In the genomic region with DNA sequence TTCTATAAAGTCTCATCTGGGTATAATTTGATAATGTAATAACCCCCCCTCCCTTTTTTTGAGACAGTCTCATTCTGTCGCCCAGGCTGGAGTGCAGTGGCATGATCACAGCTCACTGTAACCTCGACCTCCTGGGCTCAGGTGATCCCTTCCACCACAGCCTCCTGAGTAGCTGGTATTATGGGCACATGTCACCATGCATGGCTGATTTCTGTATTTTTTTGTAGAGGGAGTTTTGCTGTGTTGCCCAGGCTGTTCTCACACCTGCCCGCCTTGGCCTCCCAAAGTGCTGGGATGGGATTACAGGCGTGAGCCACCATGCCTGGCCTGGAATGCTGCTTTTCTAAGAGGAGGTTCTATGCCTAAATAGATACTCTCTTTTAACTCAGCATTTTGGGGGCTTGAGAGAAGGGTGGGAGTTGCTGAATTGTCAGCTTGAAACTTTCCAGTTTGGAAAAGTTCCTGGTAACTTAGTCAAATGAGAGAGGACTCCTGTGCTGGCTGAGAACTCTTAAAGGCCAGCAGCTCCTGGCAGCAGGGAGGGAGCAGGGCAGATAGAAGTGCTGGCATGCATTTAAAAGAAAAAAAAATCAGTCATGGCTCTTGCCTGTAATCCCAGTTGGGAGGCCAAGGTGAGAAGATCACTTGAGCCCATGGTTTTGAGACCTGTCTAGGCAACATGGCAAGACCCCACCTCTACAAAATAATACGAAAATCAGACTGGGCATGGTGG, we compare ENCODE assay signal across 15 cellular contexts. TPM values are rescaled to one million over a fixed set of nuclear protein-coding genes. Genes with fewer than 3 reads are reported as not detected.
DNase-seq lines count a peak whose midpoint lies in the region; ATAC-seq, FAIRE-seq and TF ChIP-seq lines count a peak whose summit lies in the region.
"Had no signal": no experiment of that assay in that cellular context is flagged by ENCODE, and none has a peak within 500 bp of the region (broad histone marks: within the 10 kb centered on the region; RNA-seq: fewer than 3 reads in every experiment).

No MANE protein-coding gene starts in this region.

- no peak overlapping the region for H3K4me3 Mint-ChIP-seq in activated naive CD4-positive, alpha-beta T cell treated with anti-CD3 and anti-CD28 coated beads for 36 hours

- ATAC-seq in body of pancreas = no peak
- ATAC-seq: HCT116 had no signal

- no peaks in the 10 kb centered on the region for H3K27me3 Mint-ChIP-seq in activated naive CD4-positive, alpha-beta T cell treated with anti-CD3 and anti-CD28 coated beads for 36 hours (ENCODE audit: low read depth)

- H3K9me3 ChIP-seq in kidney (ENCODE audit: control insufficient read depth in 1 of 2, low read length in 2 of 2) = no peaks in the 10 kb centered on the region
- H3K9me3 ChIP-seq in stomach = no peaks in the 10 kb centered on the region
- H3K9me3 ChIP-seq in body of pancreas = no peaks in the 10 kb centered on the region

- H3K27ac ChIP-seq in VCaP = peak overlapping the region; percentile 62
- H3K27ac ChIP-seq in kidney (ENCODE audit: low read depth in 2 of 2, low read length in 2 of 2) = peak overlapping the region; percentile 62 to 67
- H3K27ac ChIP-seq in stomach = peak overlapping the region in 3 of 5 donors; percentile 1 to 54 (median 32)
- peak overlapping the region in 2 of 4 donors; percentile 40 to 57 for H3K27ac ChIP-seq in body of pancreas
- H3K27ac ChIP-seq: parathyroid adenoma had no signal

- H3K36me3 Mint-ChIP-seq in activated naive CD4-positive, alpha-beta T cell treated with anti-CD3 and anti-CD28 coated beads for 36 hours (ENCODE audit: low read depth) = peaks cover 19% of the 10 kb centered on the region

- no peak for TF ChIP-seq EP300 in stomach (IDR thresholded peaks at IDR 0.05)

- peak overlapping the region in 1 of 2 donors; percentile 53 for H3K9ac ChIP-seq in kidney (ENCODE audit: low read length in 2 of 2)
- H3K9ac ChIP-seq: parathyroid adenoma had no signal

- H3K4me1 Mint-ChIP-seq in activated naive CD4-positive, alpha-beta T cell treated with anti-CD3 and anti-CD28 coated beads for 36 hours (ENCODE audit: low read depth) = peaks cover 53% of the 10 kb centered on the region

- peaks cover 0 to 8% of the 10 kb centered on the region in 2 donors for H3K4me1 ChIP-seq in kidney (ENCODE audit: control insufficient read depth in 1 of 2, insufficient read depth in 1 of 2, low read depth in 1 of 2, low read length in 2 of 2)
- peaks cover 0 to 76% (median 45%) of the 10 kb centered on the region in 4 donors for H3K4me1 ChIP-seq in stomach
- H3K4me1 ChIP-seq in body of pancreas = peaks cover 54% of the 10 kb centered on the region

- intact Hi-C loops in activated naive CD4-positive, alpha-beta T cell treated with anti-CD3 and anti-CD28 coated beads for 36 hours (cut with micrococcal nuclease) = no loop called here
- intact Hi-C loops in kidney (cut with DNase I) (no loop called here), stomach (cut with DNase I; ENCODE audit: low total_unique reads) (loop anchor here (10.0 kb wide), 1 partner anchor 406 kb away; no protein-coding TSS in a partner anchor), body of pancreas (cut with DNase I) (loop anchor here (10.0 kb wide), 1 partner anchor 406 kb away; no protein-coding TSS in a partner anchor)

- H3K27me3 ChIP-seq in stomach (no peaks in the 10 kb centered on the region), body of pancreas (no peaks in the 10 kb centered on the region)

- 73 to 83% (median 81%) methylated on average over 5 of the region's 5 CpGs for WGBS in stomach, 5 donors
- 74 to 78% methylated on average over 5 of the region's 5 CpGs for WGBS in body of pancreas, 2 donors

- H3K4me3 ChIP-seq in kidney (ENCODE audit: low read length in 2 of 2) (peak overlapping the region in 1 of 2 donors; percentile 17), stomach (no peak overlapping the region), body of pancreas (no peak overlapping the region)
- H3K4me3 ChIP-seq: K562, lung had no signal

- H3K36me3 ChIP-seq in kidney (ENCODE audit: control insufficient read depth in 1 of 2, insufficient read depth in 2 of 2, low read length in 2 of 2) = no peaks in the 10 kb centered on the region
- H3K36me3 ChIP-seq in stomach = peaks cover 0 to 13% (median 12%) of the 10 kb centered on the region in 4 donors
- peaks cover 0 to 1% of the 10 kb centered on the region in 2 donors for H3K36me3 ChIP-seq in body of pancreas (replicated peaks in 1 of 2; ENCODE audit: insufficient read depth in 1 of 2, low read depth in 2 of 2)

- DNase-seq in activated naive CD4-positive, alpha-beta T cell treated with anti-CD3 and anti-CD28 coated beads for 36 hours = no peak
- DNase-seq in activated naive CD4-positive, alpha-beta T cell (lab: John Stamatoyannopoulos, UW) = no peak
- DNase-seq in kidney (no peak), stomach (no peak), body of pancreas (no peak), GM13977 (ENCODE audit: low spot score) (no peak)
- no peak for DNase-seq in stimulated activated CD4-positive, alpha-beta T cell treated with anti-CD3 and anti-CD28 coated beads, Interleukin-1b, Interleukin-23, amount 100 ng/mL, for 48 hours
- DNase-seq: activated T-cell treated with anti-CD3 and anti-CD28 coated beads, Interleukin-2, amount 50 U/mL, for 1 hour; NCI-H1436 treated with DMSO at 0.1 percent for 48 hours; NCI-H748 treated with DMSO at 0.1 percent for 48 hours had no signal

- in situ Hi-C loops in GM13977 (cut with MboI; ENCODE audit: low pct_unique_long_range_greater_than_20kb, low sequenced_read_pairs, unreplicated experiment) = no loop called here

- FAIRE-seq in kidney (lab: Jason Lieb, UNC) = no peak
- FAIRE-seq: K562 had no signal

- CTCF ChIA-PET in activated naive CD4-positive, alpha-beta T cell treated with anti-CD3 and anti-CD28 coated beads for 36 hours (lab: Charles Lee) = interaction anchor here (1.2 kb wide), 1 partner anchor 10 kb away, joined by 5 read pairs; no protein-coding TSS in a partner anchor

- no peak for TF ChIP-seq CTCF in VCaP (conservative IDR thresholded peaks at IDR 0.05)
- no peak for TF ChIP-seq CTCF in kidney (IDR thresholded peaks at IDR 0.05; ENCODE audit: borderline replicate concordance, extremely low read depth, insufficient read depth)
- no peak for TF ChIP-seq CTCF in stomach (IDR thresholded peaks at IDR 0.05)
- TF ChIP-seq CTCF in body of pancreas (IDR thresholded peaks at IDR 0.05) = no peak
- TF ChIP-seq CTCF in GM13977 (IDR thresholded peaks at IDR 0.05; ENCODE audit: extremely low read depth, insufficient read depth, missing control alignments) = no peak

- peak overlapping the region; percentile 31 for H3K27ac Mint-ChIP-seq in activated naive CD4-positive, alpha-beta T cell treated with anti-CD3 and anti-CD28 coated beads for 36 hours

- TF ChIP-seq POLR2A in stomach (IDR thresholded peaks at IDR 0.05) = no peak
- TF ChIP-seq POLR2A in body of pancreas (IDR thresholded peaks at IDR 0.05) = no peak

- no peaks in the 10 kb centered on the region for H3K9me3 Mint-ChIP-seq in activated naive CD4-positive, alpha-beta T cell treated with anti-CD3 and anti-CD28 coated beads for 36 hours

RNA-seq across cellular contexts. Expression of a gene that starts 13.0 kb away (rescaled TPM):
- total RNA-seq in activated naive CD4-positive, alpha-beta T cell treated with anti-CD3 and anti-CD28 coated beads for 36 hours = 10 to 100 TPM; 52.2 to 53.1 TPM
- total RNA-seq in kidney (127 TPM), stomach (10 to 100 TPM; 19.8 to 77.7 (median 38.8) TPM), body of pancreas (10 to 100 TPM; 59.7 to 66.9 TPM)
- polyA plus RNA-seq in kidney (ENCODE audit: insufficient read depth, low read depth, low replicate concordance) (104 TPM), stomach (10 to 100 TPM; 17.5 to 28.0 (median 23.5) TPM)

RNA-seq across cellular contexts. Expression of a gene that starts 51.0 kb away (rescaled TPM):
- total RNA-seq in activated naive CD4-positive, alpha-beta T cell treated with anti-CD3 and anti-CD28 coated beads for 36 hours = 100 to 1,000 TPM; 143 TPM
- total RNA-seq in kidney = 84.7 TPM
- 97.3 TPM for polyA plus RNA-seq in kidney (ENCODE audit: insufficient read depth, low read depth, low replicate concordance)
- 10 to 100 TPM in 4 of 5 donors, 1 to 10 TPM in 1; 6.1 to 47.4 (median 17.9) TPM for total RNA-seq in stomach
- 10 to 100 TPM; 38.8 to 65.7 (median 63.7) TPM for polyA plus RNA-seq in stomach
- total RNA-seq in body of pancreas = 10 to 100 TPM in 1 of 2 donors, 1 to 10 TPM in 1; 6.9 to 11.2 TPM

Comparison
In these comparisons a context has a peak if more than half of its experiments do, and no peak if none do; other contexts are left out.
1. intact Hi-C loops: an anchor here in stomach (10.0 kb wide) and body of pancreas (10.0 kb wide); none called in activated naive CD4-positive, alpha-beta T cell treated with anti-CD3 and anti-CD28 coated beads for 36 hours and kidney.